In the genomic region with DNA sequence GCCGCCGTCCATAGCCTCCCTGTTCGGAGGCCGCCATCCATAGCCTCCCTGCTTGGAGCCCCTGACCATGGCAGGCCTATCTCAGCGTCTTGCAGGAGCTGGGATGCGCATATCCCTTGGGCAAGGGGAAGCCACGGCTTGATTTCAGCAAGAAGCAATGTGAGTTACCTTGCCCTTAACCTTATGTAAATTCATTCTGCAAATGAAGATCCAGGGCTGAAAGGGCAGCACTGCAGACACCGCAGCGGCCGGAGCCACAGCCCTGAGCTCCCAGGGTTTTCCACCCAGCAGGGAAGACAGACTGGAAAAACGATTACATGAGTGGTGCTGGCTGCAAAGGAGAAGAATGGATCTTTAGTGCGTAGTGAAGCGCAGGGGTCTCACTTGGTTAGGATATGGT, we compare ENCODE assay signal across 1 cellular context.
TF ChIP-seq lines count a peak whose summit lies in the region.

No MANE protein-coding gene starts in this region.

TF ChIP-seq in H1, 55 proteins besides CTCF, POLR2A, EP300 and RAD21:
- TF ChIP-seq POLR2AphosphoS5 (IDR thresholded peaks at IDR 0.05; ENCODE audit: low read depth, low read length): no peak
- TF ChIP-seq SIRT6 (IDR thresholded peaks at IDR 0.05; ENCODE audit: low read length): no peak
- no peak for TF ChIP-seq CBX8 (IDR thresholded peaks at IDR 0.05; ENCODE audit: borderline replicate concordance, low read depth, low read length)
- no peak for TF ChIP-seq SIX5 (IDR thresholded peaks at IDR 0.05; ENCODE audit: low read depth, low read length)
- TF ChIP-seq KDM5A (IDR thresholded peaks at IDR 0.05; ENCODE audit: low read length): no peak
- TF ChIP-seq CEBPB (IDR thresholded peaks at IDR 0.05; ENCODE audit: low read depth, low read length): no peak
- no peak for TF ChIP-seq KDM1A (IDR thresholded peaks at IDR 0.05; ENCODE audit: borderline replicate concordance, low read length)
